In the genomic region with DNA sequence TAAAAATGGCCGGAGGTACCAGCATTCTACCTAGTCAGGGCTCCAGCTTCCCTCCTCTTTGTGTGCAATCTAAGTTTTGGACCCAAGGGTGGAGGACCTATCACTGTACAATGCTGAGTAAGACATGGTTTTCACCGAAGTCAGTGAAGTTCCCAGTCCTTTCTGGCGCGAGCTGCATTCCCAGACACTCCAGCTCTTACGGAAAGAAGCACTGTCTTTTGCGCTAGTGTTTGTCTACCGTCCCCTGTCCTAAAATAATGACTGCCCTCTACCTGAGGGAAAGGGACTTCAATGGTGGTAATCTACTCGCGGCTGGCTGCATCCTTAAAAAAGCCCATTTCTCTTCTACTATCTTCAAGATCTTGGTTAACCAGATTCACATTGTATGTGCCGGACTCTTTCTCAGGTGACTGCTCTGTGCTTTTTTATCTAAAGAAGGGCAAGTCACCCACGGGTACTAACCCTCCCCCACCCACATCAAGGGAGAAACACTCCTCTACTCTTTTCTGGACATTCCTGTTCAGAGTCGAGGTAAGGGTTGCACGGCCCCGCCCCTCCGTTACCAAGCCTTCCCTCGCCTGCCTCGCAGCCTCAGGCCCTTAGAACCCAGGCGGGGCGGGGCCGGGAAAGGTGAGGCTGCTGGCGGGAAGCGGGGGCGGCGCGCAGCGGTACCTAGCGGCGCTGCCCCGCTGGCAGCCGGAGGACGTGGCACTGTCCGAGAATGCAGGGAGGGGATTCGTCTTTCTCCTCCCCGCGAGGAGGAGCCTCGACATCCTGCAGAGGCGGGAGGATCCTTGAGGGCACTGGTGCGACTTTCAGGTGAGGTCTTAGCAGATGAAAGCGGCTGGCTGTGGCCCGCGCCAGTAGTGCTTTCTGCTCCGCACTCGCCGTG, we compare ENCODE assay signal across 8 cellular contexts.
DNase-seq lines count a peak whose midpoint lies in the region; ATAC-seq and TF ChIP-seq lines count a peak whose summit lies in the region.
"Not testable (repeated sequence)": the region's sequence is repeated elsewhere in the genome, so short reads cannot be mapped to it uniquely, and the experiment has no call there.

No MANE protein-coding gene starts in this region.

- TF ChIP-seq CTCF in AG04449 (IDR thresholded peaks at IDR 0.05; ENCODE audit: insufficient read depth, low read length, missing control alignments); choroid plexus epithelial cell (conservative IDR thresholded peaks at IDR 0.05; ENCODE audit: low read depth, low read length): not testable (repeated sequence)

- intact Hi-C loops in left colon (cut with DNase I, micrococcal nuclease) = not testable (repeated sequence)

- H3K4me3 ChIP-seq in AG04449 (ENCODE audit: low read depth, low read length) = peak overlapping the region; percentile 61
- peak overlapping the region; percentile 63 for H3K4me3 ChIP-seq in choroid plexus epithelial cell (ENCODE audit: low read depth, low read length)

- POLR2A ChIA-PET in AG04449 (lab: Yijun Ruan, JAX) = not testable (repeated sequence)

- CTCF ChIA-PET in AG04449 (lab: Yijun Ruan, JAX) = not testable (repeated sequence)

- ATAC-seq in GM19372 (IDR thresholded peaks at IDR 0.05; ENCODE audit: low read depth, unreplicated experiment) = peak; percentile 58
- peak; percentile 71 for ATAC-seq in HG03432 (IDR thresholded peaks at IDR 0.05; ENCODE audit: unreplicated experiment)
- peak; percentile 88 for ATAC-seq in left colon

- not testable (repeated sequence) for DNase-seq in AG04449 (ENCODE audit: low read depth, low spot score)
- DNase-seq in NCI-H510A (lab: John Stamatoyannopoulos, UW) = peak; percentile 34
- DNase-seq in activated CD4-positive, alpha-beta T cell treated with anti-CD3 and anti-CD28 coated beads for 4 hours = peak; percentile 59 to 63
- peak; percentile 80 for DNase-seq in choroid plexus epithelial cell (ENCODE audit: low read depth)
- peak; percentile 78 to 85 for DNase-seq in left colon
- DNase-seq in stimulated activated CD4-positive, alpha-beta T cell treated with anti-CD3 and anti-CD28 coated beads, Interleukin-12 subunit alpha, Interleukin-12 subunit beta, amount 100 ng/mL, for 48 hours (ENCODE audit: low read depth in 2 of 3, low spot score in 1 of 3) = peak; percentile 45 to 70 (median 60)
